In genomic region chr2:227643990-227644551, GRCh38 we compare ENCODE assay signal across 2 cellular contexts.
TF ChIP-seq lines count a peak whose summit lies in the region.

No MANE protein-coding gene starts in this region.

TF ChIP-seq in HepG2, 621 proteins besides CTCF, POLR2A, EP300 and RAD21 (continues in another document):
- TF ChIP-seq HES4 (CRISPR knock-in tag; IDR thresholded peaks at IDR 0.05; ENCODE audit: borderline replicate concordance) = no peak
- TF ChIP-seq ZNF687 (CRISPR knock-in tag; IDR thresholded peaks at IDR 0.05) = no peak
- TF ChIP-seq RNF2 (conservative IDR thresholded peaks at IDR 0.05; ENCODE audit: low read depth) = no peak
- TF ChIP-seq ZNF350 (CRISPR knock-in tag; IDR thresholded peaks at IDR 0.05; ENCODE audit: borderline replicate concordance, low read depth) = no peak
- TF ChIP-seq KLF16 (CRISPR knock-in tag; IDR thresholded peaks at IDR 0.05) = no peak; a peak in 1 of 4 replicates
- peak; percentile 87 for TF ChIP-seq HNF4A (CRISPR knock-in tag; IDR thresholded peaks at IDR 0.05)
- TF ChIP-seq ZBTB2 (CRISPR knock-in tag; IDR thresholded peaks at IDR 0.05; ENCODE audit: low read depth) = no peak
- no peak for TF ChIP-seq ZBTB38 (CRISPR knock-in tag; IDR thresholded peaks at IDR 0.05)
- no peak for TF ChIP-seq SMAD1 (CRISPR knock-in tag; IDR thresholded peaks at IDR 0.05; ENCODE audit: borderline replicate concordance, low read depth)
- no peak for TF ChIP-seq MYPOP (CRISPR knock-in tag; IDR thresholded peaks at IDR 0.05)
- no peak for TF ChIP-seq POLR2AphosphoS5 (IDR thresholded peaks at IDR 0.05; ENCODE audit: low read depth, low read length)
- no peak for TF ChIP-seq SRSF4 (IDR thresholded peaks at IDR 0.05; ENCODE audit: low read depth, low read length, poor library complexity, severe bottlenecking)
- TF ChIP-seq ZKSCAN5 (CRISPR knock-in tag; IDR thresholded peaks at IDR 0.05) = no peak
- TF ChIP-seq ZNF713 (CRISPR knock-in tag; IDR thresholded peaks at IDR 0.05) = no peak
- peak; percentile 92 for TF ChIP-seq NFIC (IDR thresholded peaks at IDR 0.05; ENCODE audit: low read length)
- no peak for TF ChIP-seq MXI1 (IDR thresholded peaks at IDR 0.05; ENCODE audit: borderline replicate concordance, low read depth, low read length)
- no peak for TF ChIP-seq ZUFSP (CRISPR knock-in tag; IDR thresholded peaks at IDR 0.05; ENCODE audit: borderline replicate concordance)
- TF ChIP-seq MXD4 (CRISPR knock-in tag; IDR thresholded peaks at IDR 0.05) = no peak
- TF ChIP-seq ZNF274 (CRISPR knock-in tag; IDR thresholded peaks at IDR 0.05) = no peak
- peak; percentile 53; the same call in 1 of the 2 replicates for TF ChIP-seq CSRNP1 (CRISPR knock-in tag; IDR thresholded peaks at IDR 0.05)
- TF ChIP-seq ZNF567 (CRISPR knock-in tag; IDR thresholded peaks at IDR 0.05; ENCODE audit: borderline replicate concordance) = no peak
- TF ChIP-seq THYN1 (CRISPR knock-in tag; IDR thresholded peaks at IDR 0.05; ENCODE audit: borderline replicate concordance, low read depth) = no peak

TF ChIP-seq in HEK293T, 16 proteins besides CTCF, POLR2A, EP300 and RAD21:
- TF ChIP-seq CTBP1 (IDR thresholded peaks at IDR 0.05; ENCODE audit: borderline replicate concordance) (no peak), BHLHE40 (IDR thresholded peaks at IDR 0.05; ENCODE audit: borderline replicate concordance) (no peak), HDGF (IDR thresholded peaks at IDR 0.05; ENCODE audit: borderline replicate concordance) (no peak), ARNT (IDR thresholded peaks at IDR 0.05) (no peak), PKNOX1 (IDR thresholded peaks at IDR 0.05) (no peak), NFRKB (IDR thresholded peaks at IDR 0.05) (no peak), TARDBP (IDR thresholded peaks at IDR 0.05) (no peak), L3MBTL2 (conservative IDR thresholded peaks at IDR 0.05) (no peak), SP1 (IDR thresholded peaks at IDR 0.05) (no peak), SUZ12 (IDR thresholded peaks at IDR 0.05) (no peak), ELF4 (IDR thresholded peaks at IDR 0.05) (no peak), LEF1 (IDR thresholded peaks at IDR 0.05; ENCODE audit: borderline replicate concordance) (no peak)
